10 cellular contexts compared by ENCODE assay signal in the genomic region with DNA sequence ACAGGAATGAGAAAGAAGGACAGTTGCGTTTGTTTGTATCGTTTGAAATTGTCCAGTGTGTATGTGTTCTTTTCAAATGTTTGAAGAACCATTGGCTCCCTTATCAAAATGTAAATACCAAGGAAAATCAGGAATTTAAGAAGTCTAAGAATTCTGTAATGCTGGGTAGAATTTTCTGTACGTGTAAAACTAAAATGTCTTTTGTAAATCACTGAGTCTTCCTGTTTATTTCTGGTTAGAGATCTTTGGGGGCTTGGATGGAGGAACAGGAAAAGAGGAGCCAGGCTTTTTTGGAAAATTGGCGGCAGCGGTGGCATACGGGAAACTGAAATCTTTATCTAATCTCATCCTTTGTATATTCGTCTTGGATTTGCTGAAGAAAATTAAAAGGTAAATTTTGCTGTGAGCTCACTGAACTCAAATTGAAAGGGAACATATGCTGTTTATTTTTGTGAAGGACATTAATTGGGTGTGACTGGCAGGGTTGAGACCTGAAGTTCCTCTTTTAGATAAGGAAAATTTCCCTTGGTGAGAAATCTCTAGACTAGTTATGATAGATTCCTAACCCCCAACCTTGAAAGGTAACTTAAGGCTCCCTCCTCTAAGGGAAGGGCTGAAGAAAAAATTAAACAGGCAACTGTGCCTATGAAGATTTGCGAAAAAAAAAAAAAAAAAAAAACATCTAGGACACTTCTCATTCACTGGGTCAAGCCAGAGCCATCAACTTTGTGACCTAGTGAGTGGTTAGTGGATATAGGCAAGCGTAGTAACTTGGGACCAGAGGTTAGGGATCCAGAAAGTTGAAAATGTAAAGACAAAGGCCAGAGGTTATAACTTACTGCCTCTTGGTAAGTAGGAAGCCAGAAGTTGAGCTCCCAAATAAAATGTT. TPM values are rescaled to one million over a fixed set of nuclear protein-coding genes. Genes with fewer than 3 reads are reported as not detected.
DNase-seq lines count a peak whose midpoint lies in the region; ATAC-seq and TF ChIP-seq lines count a peak whose summit lies in the region.
"Had no signal": no experiment of that assay in that cellular context is flagged by ENCODE, and none has a peak within 500 bp of the region (broad histone marks: within the 10 kb centered on the region; RNA-seq: fewer than 3 reads in every experiment).

No MANE protein-coding gene starts in this region.

- H3K9me3 ChIP-seq in T-helper 17 cell (ENCODE audit: control insufficient read depth, low read length, poor library complexity, severe bottlenecking), result no peaks in the 10 kb centered on the region

- no peaks in the 10 kb centered on the region for H3K27me3 Mint-ChIP-seq in T-helper 1 cell treated with Interleukin-12 subunit alpha and Interleukin-12 subunit beta and Interleukin-4 antibody, amounts not matched to agents 30 μg/mL and 1 μg/mL, for 36 hours (ENCODE audit: low read depth)
- no peaks in the 10 kb centered on the region for H3K27me3 Mint-ChIP-seq in T-helper 17 cell
- no peaks in the 10 kb centered on the region for H3K27me3 Mint-ChIP-seq in stimulated activated naive CD8-positive, alpha-beta T cell treated with anti-CD3 and anti-CD28 coated beads, Interleukin-15, amount 100 ng/mL, for 72 hours

- H3K4me3 ChIP-seq in fibroblast of villous mesenchyme (ENCODE audit: low read depth, low read length), result peak overlapping the region; percentile 82

- H3K9me3 Mint-ChIP-seq in T-helper 1 cell treated with Interleukin-12 subunit alpha and Interleukin-12 subunit beta and Interleukin-4 antibody, amounts not matched to agents 30 μg/mL and 1 μg/mL, for 36 hours, result peaks cover 17% of the 10 kb centered on the region
- H3K9me3 Mint-ChIP-seq in stimulated activated naive CD8-positive, alpha-beta T cell treated with anti-CD3 and anti-CD28 coated beads, Interleukin-15, amount 100 ng/mL, for 72 hours, result peaks cover 4 to 19% of the 10 kb centered on the region in 2 donors

- no peaks in the 10 kb centered on the region for H3K36me3 Mint-ChIP-seq in T-helper 1 cell treated with Interleukin-12 subunit alpha and Interleukin-12 subunit beta and Interleukin-4 antibody, amounts not matched to agents 30 μg/mL and 1 μg/mL, for 36 hours (ENCODE audit: low read depth)
- H3K36me3 Mint-ChIP-seq in T-helper 17 cell (ENCODE audit: low read depth), result no peaks in the 10 kb centered on the region

- no peak for ATAC-seq in T-helper 17 cell
- no peak for ATAC-seq in stimulated activated naive CD8-positive, alpha-beta T cell treated with anti-CD3 and anti-CD28 coated beads, Interleukin-15, amount 100 ng/mL, for 72 hours
- ATAC-seq in GM19395 (IDR thresholded peaks at IDR 0.05; ENCODE audit: unreplicated experiment), result no peak

- no peak for TF ChIP-seq CTCF in fibroblast of villous mesenchyme (IDR thresholded peaks at IDR 0.05; ENCODE audit: insufficient read depth, low read depth, low read length)

- peak overlapping the region; percentile 90 for H3K4me3 Mint-ChIP-seq in T-helper 1 cell treated with Interleukin-12 subunit alpha and Interleukin-12 subunit beta and Interleukin-4 antibody, amounts not matched to agents 30 μg/mL and 1 μg/mL, for 36 hours
- H3K4me3 Mint-ChIP-seq in T-helper 17 cell, result peak overlapping the region; percentile 93
- H3K4me3 Mint-ChIP-seq in stimulated activated naive CD8-positive, alpha-beta T cell treated with anti-CD3 and anti-CD28 coated beads, Interleukin-15, amount 100 ng/mL, for 72 hours, result peak overlapping the region; percentile 93 to 94

- DNase-seq in T-helper 1 cell (no peak), T-helper 17 cell (no peak), fibroblast of villous mesenchyme (ENCODE audit: low read depth) (no peak), NK-92 (lab: John Stamatoyannopoulos, UW; ENCODE audit: unreplicated experiment) (no peak), dedifferentiated amniotic fluid mesenchymal stem cell (ENCODE audit: extremely low spot score) (no peak)
- no peak for DNase-seq in stimulated activated naive CD8-positive, alpha-beta T cell treated with anti-CD3 and anti-CD28 coated beads, Interleukin-15, amount 100 ng/mL, for 72 hours

- H3K27ac Mint-ChIP-seq in T-helper 1 cell treated with Interleukin-12 subunit alpha and Interleukin-12 subunit beta and Interleukin-4 antibody, amounts not matched to agents 30 μg/mL and 1 μg/mL, for 36 hours, result peak overlapping the region; percentile 94
- H3K27ac Mint-ChIP-seq in T-helper 17 cell, result peak overlapping the region; percentile 98
- peak overlapping the region; percentile 27 to 96 for H3K27ac Mint-ChIP-seq in stimulated activated naive CD8-positive, alpha-beta T cell treated with anti-CD3 and anti-CD28 coated beads, Interleukin-15, amount 100 ng/mL, for 72 hours

- H3K4me1 Mint-ChIP-seq in T-helper 1 cell treated with Interleukin-12 subunit alpha and Interleukin-12 subunit beta and Interleukin-4 antibody, amounts not matched to agents 30 μg/mL and 1 μg/mL, for 36 hours (ENCODE audit: low read depth), result peaks cover 16% of the 10 kb centered on the region
- peaks cover 18% of the 10 kb centered on the region for H3K4me1 Mint-ChIP-seq in T-helper 17 cell
- peaks cover 22% of the 10 kb centered on the region for H3K4me1 Mint-ChIP-seq in stimulated activated naive CD8-positive, alpha-beta T cell treated with anti-CD3 and anti-CD28 coated beads, Interleukin-15, amount 100 ng/mL, for 72 hours

RNA-seq across cellular contexts. Expression of gene TAT, which starts 10.8 kb away (rescaled TPM):
- total RNA-seq in T-helper 17 cell (not detected), fibroblast of villous mesenchyme (under 0.01 TPM in 1 of 2 replicates, not detected in the other)
- total RNA-seq: HT1080, temporal lobe had no signal

RNA-seq across cellular contexts. Expression of gene CHST4, which starts 39.8 kb away (rescaled TPM):
- not detected for total RNA-seq in T-helper 17 cell
- total RNA-seq in fibroblast of villous mesenchyme, result not detected in 2 replicates
- total RNA-seq: HT1080 had no signal

RNA-seq across cellular contexts. Expression of gene MARVELD3, which starts 59.9 kb away (rescaled TPM):
- total RNA-seq in T-helper 17 cell, result not detected
- total RNA-seq in fibroblast of villous mesenchyme, result under 0.01 TPM in 1 of 2 replicates, not detected in the other
